8 cellular contexts compared by ENCODE assay signal in the genomic region with DNA sequence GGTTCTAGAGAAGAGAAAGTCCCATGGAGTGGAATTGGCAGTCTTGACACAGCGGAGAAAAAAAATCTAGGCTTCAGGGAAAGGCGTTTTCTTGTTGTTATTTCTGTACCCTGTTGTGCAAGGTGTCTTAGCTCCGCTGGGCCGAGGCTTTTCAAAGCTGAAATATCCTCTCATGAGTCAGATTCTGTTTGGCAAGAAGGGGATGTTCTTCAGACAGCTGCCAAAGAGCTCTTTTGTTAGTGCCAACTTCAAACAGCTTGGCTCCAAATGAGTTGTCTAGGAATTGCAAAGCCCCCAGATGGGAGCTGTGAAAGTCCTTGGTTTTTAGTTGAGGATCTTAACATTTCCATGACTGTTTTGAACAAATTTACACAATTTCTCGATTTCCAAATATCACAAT. TPM values are rescaled to one million over a fixed set of nuclear protein-coding genes. Genes with fewer than 3 reads are reported as not detected.
A peak's percentile ranks its signal among the peaks of the same experiment; 100 is the strongest.
DNase-seq lines count a peak whose midpoint lies in the region; ATAC-seq and TF ChIP-seq lines count a peak whose summit lies in the region.

No MANE protein-coding gene starts in this region.

- DNase-seq in AG04449 (ENCODE audit: low read depth, low spot score) (peak; percentile 71), HFF-Myc (ENCODE audit: extremely low read depth, low read depth) (peak; percentile 31), left cardiac atrium (peak; percentile 61), renal cortical epithelial cell (ENCODE audit: low read depth) (peak; percentile 99), NCI-H128 (lab: John Stamatoyannopoulos, UW; ENCODE audit: unreplicated experiment) (no peak)
- no peak for DNase-seq in activated T-helper 1 cell treated with anti-CD3 and anti-CD28 coated beads, Interleukin-12 subunit alpha, Interleukin-12 subunit beta, Interleukin-2, Interleukin-4 antibody, amounts not matched to agents 30 ng/mL and 10 ng/mL and 1 ng/mL, durations not matched to agents 14 hours and 24 hours and 36 hours (ENCODE audit: low spot score)

- peak overlapping the region; percentile 16 for H3K4me3 Mint-ChIP-seq in activated T-helper 1 cell treated with anti-CD3 and anti-CD28 coated beads, Interleukin-12 subunit alpha, Interleukin-12 subunit beta, Interleukin-2, Interleukin-4 antibody, amounts not matched to agents 30 ng/mL and 10 ng/mL and 1 ng/mL, durations not matched to agents 14 hours and 24 hours and 36 hours

- H3K4me3 ChIP-seq in AG04449 (ENCODE audit: low read depth, low read length) (peak overlapping the region; percentile 29), HFF-Myc (replicated peaks; ENCODE audit: low read depth, low read length) (peak overlapping the region; percentile 85)

- intact Hi-C loops in activated T-helper 1 cell treated with anti-CD3 and anti-CD28 coated beads, Interleukin-12 subunit alpha, Interleukin-12 subunit beta, Interleukin-2, Interleukin-4 antibody, amounts not matched to agents 30 ng/mL and 10 ng/mL and 1 ng/mL, durations not matched to agents 14 hours and 24 hours and 36 hours (cut with micrococcal nuclease) = no loop called here
- intact Hi-C loops in left cardiac atrium (cut with DNase I) = loop anchor here in 1 of 2 donors (2.0 kb wide), 1 partner anchor 67 kb away; no protein-coding TSS in a partner anchor

- no peak overlapping the region for H3K27ac Mint-ChIP-seq in activated T-helper 1 cell treated with anti-CD3 and anti-CD28 coated beads, Interleukin-12 subunit alpha, Interleukin-12 subunit beta, Interleukin-2, Interleukin-4 antibody, amounts not matched to agents 30 ng/mL and 10 ng/mL and 1 ng/mL, durations not matched to agents 14 hours and 24 hours and 36 hours

- H3K36me3 Mint-ChIP-seq in activated T-helper 1 cell treated with anti-CD3 and anti-CD28 coated beads, Interleukin-12 subunit alpha, Interleukin-12 subunit beta, Interleukin-2, Interleukin-4 antibody, amounts not matched to agents 30 ng/mL and 10 ng/mL and 1 ng/mL, durations not matched to agents 14 hours and 24 hours and 36 hours (ENCODE audit: low read depth) = peaks cover 25% of the 10 kb centered on the region

- no peaks in the 10 kb centered on the region for H3K9me3 Mint-ChIP-seq in activated T-helper 1 cell treated with anti-CD3 and anti-CD28 coated beads, Interleukin-12 subunit alpha, Interleukin-12 subunit beta, Interleukin-2, Interleukin-4 antibody, amounts not matched to agents 30 ng/mL and 10 ng/mL and 1 ng/mL, durations not matched to agents 14 hours and 24 hours and 36 hours

- H3K27me3 Mint-ChIP-seq in activated T-helper 1 cell treated with anti-CD3 and anti-CD28 coated beads, Interleukin-12 subunit alpha, Interleukin-12 subunit beta, Interleukin-2, Interleukin-4 antibody, amounts not matched to agents 30 ng/mL and 10 ng/mL and 1 ng/mL, durations not matched to agents 14 hours and 24 hours and 36 hours (ENCODE audit: insufficient read depth) = no peaks in the 10 kb centered on the region

- CTCF ChIA-PET in AG04449 (lab: Yijun Ruan, JAX) = interaction anchor here (0.9 to 3.7 kb wide), 6 partner anchors 9 to 480 kb away, joined by 3 to 16 read pairs (median 4); no protein-coding TSS in a partner anchor

- TF ChIP-seq CTCF in AG04449 (IDR thresholded peaks at IDR 0.05; ENCODE audit: insufficient read depth, low read length, missing control alignments) (no peak), HFF-Myc (IDR thresholded peaks at IDR 0.05; ENCODE audit: low read depth, low read length, missing control alignments) (no peak)

- POLR2A ChIA-PET in AG04449 (lab: Yijun Ruan, JAX) = interaction anchor here (0.6 kb wide), 1 partner anchor 26 kb away, joined by 3 read pairs; no protein-coding TSS in a partner anchor

- ATAC-seq in left cardiac atrium (peak; percentile 29 to 64), HG03521 (IDR thresholded peaks at IDR 0.05; ENCODE audit: unreplicated experiment) (no peak), HG02623 (IDR thresholded peaks at IDR 0.05; ENCODE audit: unreplicated experiment) (no peak)

- H3K4me1 Mint-ChIP-seq in activated T-helper 1 cell treated with anti-CD3 and anti-CD28 coated beads, Interleukin-12 subunit alpha, Interleukin-12 subunit beta, Interleukin-2, Interleukin-4 antibody, amounts not matched to agents 30 ng/mL and 10 ng/mL and 1 ng/mL, durations not matched to agents 14 hours and 24 hours and 36 hours (ENCODE audit: low read depth) = peaks cover 37% of the 10 kb centered on the region

RNA-seq across cellular contexts. Expression of gene CRLS1, which starts 2.3 kb away (rescaled TPM):
- 48.7 and 60.5 TPM in 2 replicates for total RNA-seq in activated T-helper 1 cell treated with anti-CD3 and anti-CD28 coated beads, Interleukin-12 subunit alpha, Interleukin-12 subunit beta, Interleukin-2, Interleukin-4 antibody, amounts not matched to agents 30 ng/mL and 10 ng/mL and 1 ng/mL, durations not matched to agents 14 hours and 24 hours and 36 hours
- total RNA-seq in left cardiac atrium (10 to 100 TPM; 73.9 to 83.5 TPM), renal cortical epithelial cell (62.3 and 84.2 TPM in 2 replicates)

RNA-seq across cellular contexts. Expression of gene LRRN4, which starts 45.6 kb away (rescaled TPM):
- total RNA-seq in activated T-helper 1 cell treated with anti-CD3 and anti-CD28 coated beads, Interleukin-12 subunit alpha, Interleukin-12 subunit beta, Interleukin-2, Interleukin-4 antibody, amounts not matched to agents 30 ng/mL and 10 ng/mL and 1 ng/mL, durations not matched to agents 14 hours and 24 hours and 36 hours = not detected in 2 replicates
- total RNA-seq in left cardiac atrium = 1 to 10 TPM; 3.6 to 3.7 TPM
- 81.4 and 113 TPM in 2 replicates for total RNA-seq in renal cortical epithelial cell

RNA-seq across cellular contexts. Expression of gene MCM8, which starts 57.8 kb away (rescaled TPM):
- 36.5 and 38.8 TPM in 2 replicates for total RNA-seq in activated T-helper 1 cell treated with anti-CD3 and anti-CD28 coated beads, Interleukin-12 subunit alpha, Interleukin-12 subunit beta, Interleukin-2, Interleukin-4 antibody, amounts not matched to agents 30 ng/mL and 10 ng/mL and 1 ng/mL, durations not matched to agents 14 hours and 24 hours and 36 hours
- total RNA-seq in left cardiac atrium = 1 to 10 TPM; 6.8 to 7.2 TPM
- 10.4 and 10.9 TPM in 2 replicates for total RNA-seq in renal cortical epithelial cell

RNA-seq across cellular contexts. Expression of gene TRMT6, which starts 57.9 kb away (rescaled TPM):
- 36.1 and 38.9 TPM in 2 replicates for total RNA-seq in activated T-helper 1 cell treated with anti-CD3 and anti-CD28 coated beads, Interleukin-12 subunit alpha, Interleukin-12 subunit beta, Interleukin-2, Interleukin-4 antibody, amounts not matched to agents 30 ng/mL and 10 ng/mL and 1 ng/mL, durations not matched to agents 14 hours and 24 hours and 36 hours
- total RNA-seq in left cardiac atrium = 10 to 100 TPM in 1 of 2 donors, 1 to 10 TPM in 1; 7.3 to 13.8 TPM
- total RNA-seq in renal cortical epithelial cell = 15.1 and 18.8 TPM in 2 replicates

Comparison
In these comparisons a context has a peak if more than half of its experiments do, and no peak if none do; other contexts are left out.
1. DNase-seq: peak in AG04449 (single experiment), HFF-Myc (single experiment), left cardiac atrium (single experiment) and renal cortical epithelial cell (single experiment); none in activated T-helper 1 cell treated with anti-CD3 and anti-CD28 coated beads, Interleukin-12 subunit alpha, Interleukin-12 subunit beta, Interleukin-2, Interleukin-4 antibody, amounts not matched to agents 30 ng/mL and 10 ng/mL and 1 ng/mL, durations not matched to agents 14 hours and 24 hours and 36 hours (single experiment) and NCI-H128 (single experiment).
2. ATAC-seq: peak in left cardiac atrium (2 of 2); none in HG03521 (single experiment) and HG02623 (single experiment).
3. RNA of gene LRRN4, which starts 45.6 kb away (total RNA-seq): 81.4 to 113 TPM in renal cortical epithelial cell; 3.6 to 3.7 TPM in left cardiac atrium and not detected in activated T-helper 1 cell treated with anti-CD3 and anti-CD28 coated beads, Interleukin-12 subunit alpha, Interleukin-12 subunit beta, Interleukin-2, Interleukin-4 antibody, amounts not matched to agents 30 ng/mL and 10 ng/mL and 1 ng/mL, durations not matched to agents 14 hours and 24 hours and 36 hours; every median in the first group is over 10 times any median in the second.